In genomic region chr9:107312651-107313050, GRCh38 we compare ENCODE assay signal across 2 cellular contexts.
TF ChIP-seq lines count a peak whose summit lies in the region.

No MANE protein-coding gene starts in this region.

TF ChIP-seq in HCT116, 20 proteins besides CTCF, POLR2A, EP300 and RAD21:
- TF ChIP-seq EGR1 (IDR thresholded peaks at IDR 0.05; ENCODE audit: low read depth) (no peak), CEBPB (IDR thresholded peaks at IDR 0.05; ENCODE audit: low read depth) (no peak), MAX (IDR thresholded peaks at IDR 0.05) (no peak), ELF1 (IDR thresholded peaks at IDR 0.05; ENCODE audit: borderline replicate concordance, low read depth) (no peak), EZH2phosphoT487 (IDR thresholded peaks at IDR 0.05; ENCODE audit: borderline replicate concordance) (no peak), FOSL1 (IDR thresholded peaks at IDR 0.05; ENCODE audit: low read depth) (no peak), SIN3A (IDR thresholded peaks at IDR 0.05; ENCODE audit: low read depth) (no peak), JUND (IDR thresholded peaks at IDR 0.05) (no peak), TCF7L2 (IDR thresholded peaks at IDR 0.05; ENCODE audit: borderline replicate concordance, extremely low read depth, insufficient read depth, insufficient read length) (no peak), YY1 (IDR thresholded peaks at IDR 0.05; ENCODE audit: extremely low read depth, insufficient replicate concordance, low read depth, low read length) (no peak), SP1 (IDR thresholded peaks at IDR 0.05; ENCODE audit: low read depth) (no peak), SRF (IDR thresholded peaks at IDR 0.05; ENCODE audit: low read depth) (no peak), ZNF274 (IDR thresholded peaks at IDR 0.05; ENCODE audit: low read depth, low read length) (no peak), CBX3 (IDR thresholded peaks at IDR 0.05; ENCODE audit: low read depth) (no peak), EZH2 (IDR thresholded peaks at IDR 0.05) (no peak), REST (IDR thresholded peaks at IDR 0.05; ENCODE audit: low read depth) (no peak), ZFX (IDR thresholded peaks at IDR 0.05) (no peak)
- TF ChIP-seq, protein P1, sequence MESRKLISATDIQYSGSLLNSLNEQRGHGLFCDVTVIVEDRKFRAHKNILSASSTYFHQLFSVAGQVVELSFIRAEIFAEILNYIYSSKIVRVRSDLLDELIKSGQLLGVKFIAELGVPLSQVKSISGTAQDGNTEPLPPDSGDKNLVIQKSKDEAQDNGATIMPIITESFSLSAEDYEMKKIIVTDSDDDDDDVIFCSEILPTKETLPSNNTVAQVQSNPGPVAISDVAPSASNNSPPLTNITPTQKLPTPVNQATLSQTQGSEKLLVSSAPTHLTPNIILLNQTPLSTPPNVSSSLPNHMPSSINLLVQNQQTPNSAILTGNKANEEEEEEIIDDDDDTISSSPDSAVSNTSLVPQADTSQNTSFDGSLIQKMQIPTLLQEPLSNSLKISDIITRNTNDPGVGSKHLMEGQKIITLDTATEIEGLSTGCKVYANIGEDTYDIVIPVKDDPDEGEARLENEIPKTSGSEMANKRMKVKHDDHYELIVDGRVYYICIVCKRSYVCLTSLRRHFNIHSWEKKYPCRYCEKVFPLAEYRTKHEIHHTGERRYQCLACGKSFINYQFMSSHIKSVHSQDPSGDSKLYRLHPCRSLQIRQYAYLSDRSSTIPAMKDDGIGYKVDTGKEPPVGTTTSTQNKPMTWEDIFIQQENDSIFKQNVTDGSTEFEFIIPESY (IDR thresholded peaks at IDR 0.05; ENCODE audit: extremely low read depth, insufficient replicate concordance, low read length): no peak

TF ChIP-seq in HepG2, 621 proteins besides CTCF, POLR2A, EP300 and RAD21:
- TF ChIP-seq MBD4 (IDR thresholded peaks at IDR 0.05; ENCODE audit: borderline replicate concordance, low read length) (no peak), ZNF235 (CRISPR knock-in tag; IDR thresholded peaks at IDR 0.05; ENCODE audit: borderline replicate concordance) (no peak), SNAPC2 (CRISPR knock-in tag; IDR thresholded peaks at IDR 0.05) (no peak), RBM22 (optimal IDR thresholded peaks at IDR 0.05; ENCODE audit: low read length) (peak; percentile 50), PCBP2 (optimal IDR thresholded peaks at IDR 0.05; ENCODE audit: low read depth, low read length, poor library complexity, severe bottlenecking) (no peak), ZBTB38 (CRISPR knock-in tag; IDR thresholded peaks at IDR 0.05) (no peak)
